Comparison of ENCODE assay signal across 16 cellular contexts in genomic region chr9:32970554-32970953, GRCh38. TPM values are rescaled to one million over a fixed set of nuclear protein-coding genes. Genes with fewer than 3 reads are reported as not detected.
DNase-seq lines count a peak whose midpoint lies in the region; ATAC-seq and TF ChIP-seq lines count a peak whose summit lies in the region.
"Had no signal": no experiment of that assay in that cellular context is flagged by ENCODE, and none has a peak within 500 bp of the region (broad histone marks: within the 10 kb centered on the region; RNA-seq: fewer than 3 reads in every experiment).

No MANE protein-coding gene starts in this region.

- peak overlapping the region; percentile 66 for H3K27ac Mint-ChIP-seq in nephron progenitor cell
- H3K27ac Mint-ChIP-seq: GM23338 had no signal

- H3K4me3 ChIP-seq in heart left ventricle (no peak overlapping the region), right atrium auricular region (no peak overlapping the region)
- H3K4me3 ChIP-seq: A549, GM23338 had no signal

- H3K27me3 ChIP-seq in heart left ventricle (no peaks in the 10 kb centered on the region), right atrium auricular region (no peaks in the 10 kb centered on the region)
- H3K27me3 ChIP-seq: BE2C had no signal

- TF ChIP-seq CTCF in heart left ventricle (IDR thresholded peaks at IDR 0.05) (no peak), right atrium auricular region (IDR thresholded peaks at IDR 0.05) (no peak), RWPE1 (conservative IDR thresholded peaks at IDR 0.05; ENCODE audit: low read depth) (no peak), nephron progenitor cell (IDR thresholded peaks at IDR 0.05) (no peak)

- H3K36me3 ChIP-seq in heart left ventricle = peaks cover 0 to 42% (median 26%) of the 10 kb centered on the region in 9 donors
- peaks cover 18% of the 10 kb centered on the region for H3K36me3 ChIP-seq in right atrium auricular region

- H3K4me1 ChIP-seq in heart left ventricle (peaks cover 0 to 10% (median 0%) of the 10 kb centered on the region in 12 donors), right atrium auricular region (no peaks in the 10 kb centered on the region)
- H3K4me1 ChIP-seq: A549, BE2C had no signal

- H3K9me3 Mint-ChIP-seq in nephron progenitor cell = no peaks in the 10 kb centered on the region
- H3K9me3 Mint-ChIP-seq: CD4-positive, alpha-beta memory T cell; GM23338 had no signal

- DNase-seq in heart left ventricle (no peak), right atrium auricular region (ENCODE audit: low spot score) (no peak), RWPE1 (ENCODE audit: low spot score) (no peak), nephron progenitor cell (no peak), germinal center (ENCODE audit: low spot score) (no peak), NCI-H1436 treated with DMSO at 0.1 percent for 48 hours (lab: John Stamatoyannopoulos, UW) (no peak), Kasumi-1 (lab: John Stamatoyannopoulos, UW) (no peak)
- DNase-seq: BE2C; CD4-positive, alpha-beta memory T cell; COR-L47; DND-41; GDM1; H7 had no signal

- no peaks in the 10 kb centered on the region for H3K4me1 Mint-ChIP-seq in nephron progenitor cell

- intact Hi-C loops in heart left ventricle (cut with DNase I) = loop anchor here in 3 of 10 donors (5.0 to 10.0 kb wide), 2 partner anchors 536 to 588 kb away; partner anchors contain the start of gene ACO1 (in 2 of the 3)

- H3K27ac ChIP-seq in heart left ventricle = no peak overlapping the region
- no peak overlapping the region for H3K27ac ChIP-seq in right atrium auricular region
- H3K27ac ChIP-seq in RWPE1 = peak overlapping the region; percentile 28; the same call in 1 of the 2 replicates
- H3K27ac ChIP-seq: A549, C4-2B had no signal

- CTCF ChIA-PET in RWPE1 (lab: Yijun Ruan, JAX) = interaction anchor here (5.0 kb wide), 1 partner anchor 389 kb away, joined by 46 read pairs; no protein-coding TSS in a partner anchor

- H3K9me3 ChIP-seq in heart left ventricle (no peaks in the 10 kb centered on the region), right atrium auricular region (no peaks in the 10 kb centered on the region)
- H3K9me3 ChIP-seq: A549, BE2C had no signal

- TF ChIP-seq POLR2A in heart left ventricle (IDR thresholded peaks at IDR 0.05) = no peak

- H3K4me3 Mint-ChIP-seq in nephron progenitor cell = no peak overlapping the region
- H3K4me3 Mint-ChIP-seq: CD4-positive, alpha-beta memory T cell; GM23338 had no signal

- no peaks in the 10 kb centered on the region for H3K27me3 Mint-ChIP-seq in nephron progenitor cell (ENCODE audit: low read depth, poor library complexity)
- H3K27me3 Mint-ChIP-seq: CD4-positive, alpha-beta memory T cell had no signal

- POLR2A ChIA-PET in RWPE1 (lab: Yijun Ruan, JAX; ENCODE audit: low non-redundant PET) = interaction anchor here (0.7 kb wide), 1 partner anchor 222 kb away, joined by 7 read pairs; no protein-coding TSS in a partner anchor

- H3K36me3 Mint-ChIP-seq in nephron progenitor cell (ENCODE audit: low read depth) = peaks cover 18% of the 10 kb centered on the region

- 43 to 56% (median 55%) methylated on average over 3 of the region's 3 CpGs for WGBS in heart left ventricle, 4 donors

- peak in 3 of 4 donors; percentile 39 to 62 (median 61) for ATAC-seq in heart left ventricle
- ATAC-seq: A549, GM23338 had no signal

RNA-seq across cellular contexts. Expression of gene APTX, which starts 30.9 kb away (rescaled TPM):
- total RNA-seq in heart left ventricle (10 to 100 TPM in 8 of 9 donors, 1 to 10 TPM in 1; 9.4 to 22.5 (median 16.1) TPM), right atrium auricular region (10 to 100 TPM; 12.3 to 14.9 TPM)
- 10 to 100 TPM; 12.5 to 33.4 TPM for polyA plus RNA-seq in heart left ventricle

RNA-seq across cellular contexts. Expression of gene DNAJA1, which starts 54.5 kb away (rescaled TPM):
- 100 to 1,000 TPM in 1 of 9 donors, 10 to 100 TPM in 8; 48.6 to 104 (median 63.1) TPM for total RNA-seq in heart left ventricle
- polyA plus RNA-seq in heart left ventricle = 100 to 1,000 TPM in 1 of 2 donors, 10 to 100 TPM in 1; 32.6 to 133 TPM
- 10 to 100 TPM; 64.4 to 74.9 TPM for total RNA-seq in right atrium auricular region
